8 cellular contexts compared by ENCODE assay signal in genomic region chr16:48164907-48165715, GRCh38. TPM values are rescaled to one million over a fixed set of nuclear protein-coding genes. Genes with fewer than 3 reads are reported as not detected.
DNase-seq lines count a peak whose midpoint lies in the region; ATAC-seq and TF ChIP-seq lines count a peak whose summit lies in the region.

No MANE protein-coding gene starts in this region.

- H3F3A ChIP-seq in GM23248 (ENCODE audit: insufficient read depth) = no peaks in the 10 kb centered on the region

- intact Hi-C loops in adrenal gland (cut with DNase I) (loop anchor here (5.0 to 10.0 kb wide), 3 partner anchors 1128 to 1310 kb away; no protein-coding TSS in a partner anchor), heart right ventricle (cut with DNase I) (loop anchor here (2.0 to 10.0 kb wide), 13 partner anchors 908 to 1490 kb away; partner anchors contain the start of gene NETO2 (in 1 of the 10)), psoas muscle (cut with DNase I) (loop anchor here (2.0 to 10.0 kb wide), 4 partner anchors 1023 to 1230 kb away; partner anchors contain the start of gene NETO2 (in 1 of the 2)), aorta (cut with DNase I) (loop anchor here (5.0 to 10.0 kb wide), 6 partner anchors 1128 to 1313 kb away; no protein-coding TSS in a partner anchor)

- H3K36me3 ChIP-seq in DND-41 (ENCODE audit: insufficient read depth, low read length) (no peaks in the 10 kb centered on the region), GM23248 (ENCODE audit: low read depth) (no peaks in the 10 kb centered on the region), adrenal gland (replicated peaks in 1 of 2) (no peaks in the 10 kb centered on the region), heart right ventricle (no peaks in the 10 kb centered on the region), psoas muscle (ENCODE audit: insufficient read depth in 1 of 2, low read depth in 1 of 2) (no peaks in the 10 kb centered on the region), aorta (ENCODE audit: control insufficient read depth in 1 of 2, insufficient read depth in 2 of 2, low read length in 1 of 2) (no peaks in the 10 kb centered on the region)

- H3K27me3 Mint-ChIP-seq in T-cell = peaks cover 6 to 8% of the 10 kb centered on the region in 2 donors

- no peak overlapping the region for H3K9ac ChIP-seq in DND-41 (ENCODE audit: low read depth, low read length)
- no peak overlapping the region for H3K9ac ChIP-seq in GM23248

- WGBS in GM23248 (ENCODE audit: low coverage in 1 of 2, low lambda C conversion rate in 2 of 2, missing lambda C conversion rate in 2 of 2), 2 experiments = 32 to 36% methylated on average over 16 of the region's 16 CpGs
- 31 to 46% (median 33%) methylated on average over 9 to 16 of the region's 16 CpGs for WGBS in adrenal gland, 4 donors
- WGBS in heart right ventricle, 2 donors = 24 to 25% methylated on average over 16 of the region's 16 CpGs
- 11 to 21% (median 12%) methylated on average over 16 of the region's 16 CpGs for WGBS in psoas muscle, 3 donors
- 16 to 19% methylated on average over 16 of the region's 16 CpGs for WGBS in aorta, 2 donors

- H3K9me3 Mint-ChIP-seq in T-cell = no peaks in the 10 kb centered on the region

- TF ChIP-seq POLR2A in adrenal gland (IDR thresholded peaks at IDR 0.05) = no peak

- H4K20me1 ChIP-seq in DND-41 (ENCODE audit: insufficient read depth, low read length) (no peaks in the 10 kb centered on the region), GM23248 (ENCODE audit: insufficient read depth) (no peaks in the 10 kb centered on the region)

- H2AFZ ChIP-seq in DND-41 (ENCODE audit: low read depth, low read length) (no peak overlapping the region; the same call in 1 of the 2 replicates), GM23248 (peak overlapping the region; percentile 57; the same call in 1 of the 2 replicates)

- in situ Hi-C loops in GM23248 (cut with MboI) = loop anchor here (10.0 kb wide), 2 partner anchors 1030 to 1130 kb away; no protein-coding TSS in a partner anchor

- peak overlapping the region; percentile 25; the same call in 1 of the 2 replicates for H3K4me2 ChIP-seq in DND-41 (ENCODE audit: insufficient read depth, low read length)
- peak overlapping the region; percentile 78 for H3K4me2 ChIP-seq in GM23248 (ENCODE audit: unreplicated experiment)

- DNase-seq in DND-41 = peak; percentile 57
- peak; percentile 75 for DNase-seq in GM23248
- peak; percentile 59 for DNase-seq in LoVo (ENCODE audit: low spot score)
- DNase-seq in T-cell = peak in 33 of 34 experiments; percentile 16 to 68 (median 45)
- peak; percentile 62 to 82 (median 70) for DNase-seq in adrenal gland
- DNase-seq in heart right ventricle = peak; percentile 77 to 82
- peak; percentile 74 to 88 for DNase-seq in psoas muscle
- DNase-seq in aorta = peak; percentile 83 to 92

- H3K27ac Mint-ChIP-seq in T-cell = no peak overlapping the region

- no peak overlapping the region for H3K4me3 Mint-ChIP-seq in T-cell

- no peak overlapping the region for H3K4me3 ChIP-seq in DND-41 (ENCODE audit: low read depth in 1 of 2, low read length in 2 of 2)
- H3K4me3 ChIP-seq in GM23248 = no peak overlapping the region
- H3K4me3 ChIP-seq in adrenal gland = no peak overlapping the region
- no peak overlapping the region for H3K4me3 ChIP-seq in heart right ventricle
- H3K4me3 ChIP-seq in psoas muscle = no peak overlapping the region
- H3K4me3 ChIP-seq in aorta (ENCODE audit: low read length in 2 of 2) = no peak overlapping the region

- ATAC-seq in DND-41 (ENCODE audit: insufficient read depth, low read depth) (peak; percentile 92), T-cell (replicated peaks in 1 of 4) (peak; percentile 65 to 75 (median 69)), heart right ventricle (peak; percentile 91 to 98 (median 96)), psoas muscle (peak; percentile 93 to 98 (median 94)), aorta (ENCODE audit: low FRiP score) (peak; percentile 89)

- POLR2A ChIA-PET in T-cell (lab: Charles Lee) = no interaction called here

- TF ChIP-seq CTCF in DND-41 (IDR thresholded peaks at IDR 0.05; ENCODE audit: borderline replicate concordance, extremely low read depth, low read length, poor library complexity, severe bottlenecking) (peak; percentile 89), adrenal gland (IDR thresholded peaks at IDR 0.05) (peak; percentile 67 to 88 (median 80)), heart right ventricle (IDR thresholded peaks at IDR 0.05) (peak; percentile 73 to 93 (median 87)), psoas muscle (IDR thresholded peaks at IDR 0.05) (peak; percentile 89)

- CTCF ChIA-PET in T-cell (lab: Charles Lee) = interaction anchor here (0.6 to 2.0 kb wide), 15 partner anchors 9 to 1491 kb away, joined by 3 to 18 read pairs (median 4); partner anchors contain the start of genes DNAJA2 (in 1 of the 2) and NETO2 (in 1 of the 2)

- no peaks in the 10 kb centered on the region for H3K27me3 ChIP-seq in DND-41 (ENCODE audit: insufficient read depth, low read length, poor library complexity)
- H3K27me3 ChIP-seq in GM23248 (replicated peaks; ENCODE audit: insufficient read depth) = no peaks in the 10 kb centered on the region
- no peaks in the 10 kb centered on the region for H3K27me3 ChIP-seq in adrenal gland
- no peaks in the 10 kb centered on the region for H3K27me3 ChIP-seq in heart right ventricle
- H3K27me3 ChIP-seq in psoas muscle (ENCODE audit: insufficient read depth in 3 of 3, low read length in 2 of 3) = no peaks in the 10 kb centered on the region
- H3K27me3 ChIP-seq in aorta (ENCODE audit: control insufficient read depth in 1 of 2, insufficient read depth in 2 of 2, low read length in 1 of 2) = no peaks in the 10 kb centered on the region

- H3K9me2 ChIP-seq in GM23248 (ENCODE audit: insufficient read depth) = no peaks in the 10 kb centered on the region

- H3K27ac ChIP-seq in DND-41 (ENCODE audit: low read length) (no peak overlapping the region), GM23248 (no peak overlapping the region), adrenal gland (no peak overlapping the region), heart right ventricle (no peak overlapping the region), psoas muscle (no peak overlapping the region), aorta (ENCODE audit: low read depth in 1 of 2, low read length in 2 of 2) (no peak overlapping the region)

- peaks cover 0 to 4% (median 4%) of the 10 kb centered on the region in 3 donors for H3K4me1 Mint-ChIP-seq in T-cell

- no peaks in the 10 kb centered on the region for H3K79me2 ChIP-seq in DND-41 (ENCODE audit: insufficient read depth, low read length)
- H3K79me2 ChIP-seq in GM23248 (ENCODE audit: insufficient read depth) = no peaks in the 10 kb centered on the region

- H3K4me1 ChIP-seq in DND-41 (ENCODE audit: insufficient read depth, low read length) = peaks cover 4% of the 10 kb centered on the region; the same call in 1 of the 2 replicates
- no peaks in the 10 kb centered on the region for H3K4me1 ChIP-seq in GM23248 (ENCODE audit: insufficient read depth)
- H3K4me1 ChIP-seq in adrenal gland (replicated peaks in 1 of 2) = no peaks in the 10 kb centered on the region
- H3K4me1 ChIP-seq in heart right ventricle = peaks cover 0 to 26% (median 7%) of the 10 kb centered on the region in 9 donors
- H3K4me1 ChIP-seq in psoas muscle = no peaks in the 10 kb centered on the region
- no peaks in the 10 kb centered on the region for H3K4me1 ChIP-seq in aorta (ENCODE audit: control insufficient read depth in 1 of 2, insufficient read depth in 2 of 2, low read length in 2 of 2)

- H3K9me3 ChIP-seq in DND-41 (ENCODE audit: insufficient read depth, low read length, severe bottlenecking) (no peaks in the 10 kb centered on the region), GM23248 (ENCODE audit: low read depth) (no peaks in the 10 kb centered on the region), adrenal gland (replicated peaks in 1 of 3) (no peaks in the 10 kb centered on the region), heart right ventricle (no peaks in the 10 kb centered on the region), psoas muscle (no peaks in the 10 kb centered on the region), aorta (ENCODE audit: control insufficient read depth, low read length) (no peaks in the 10 kb centered on the region)

- no peaks in the 10 kb centered on the region for H3K36me3 Mint-ChIP-seq in T-cell

RNA-seq across cellular contexts. Expression of gene ABCC12, which starts 9.3 kb away (rescaled TPM):
- not detected in 2 replicates for total RNA-seq in GM23248 (2014; rRNA removed; shearing (Covaris generic))
- polyA plus RNA-seq in GM23248 (2016; fragmentation: Nextera tagmentation; extraction: Ambion mirVana) = not detected in 2 replicates
- not detected for total RNA-seq in T-cell
- not detected for total RNA-seq in adrenal gland
- not detected for polyA plus RNA-seq in adrenal gland
- under 1 TPM in 2 of 10 donors, not detected in 8; 0.07 to 0.20 TPM for total RNA-seq in heart right ventricle
- polyA plus RNA-seq in heart right ventricle = under 1 TPM in 1 of 2 donors, not detected in 1; 0.01 TPM
- under 1 TPM; 0.23 to 0.94 (median 0.46) TPM for total RNA-seq in psoas muscle
- polyA plus RNA-seq in psoas muscle = under 1 TPM; 0.07 to 0.51 (median 0.10) TPM
- total RNA-seq in aorta = not detected
- under 1 TPM in 1 of 2 donors, not detected in 1; 0.05 TPM for polyA plus RNA-seq in aorta
